In the genomic region with DNA sequence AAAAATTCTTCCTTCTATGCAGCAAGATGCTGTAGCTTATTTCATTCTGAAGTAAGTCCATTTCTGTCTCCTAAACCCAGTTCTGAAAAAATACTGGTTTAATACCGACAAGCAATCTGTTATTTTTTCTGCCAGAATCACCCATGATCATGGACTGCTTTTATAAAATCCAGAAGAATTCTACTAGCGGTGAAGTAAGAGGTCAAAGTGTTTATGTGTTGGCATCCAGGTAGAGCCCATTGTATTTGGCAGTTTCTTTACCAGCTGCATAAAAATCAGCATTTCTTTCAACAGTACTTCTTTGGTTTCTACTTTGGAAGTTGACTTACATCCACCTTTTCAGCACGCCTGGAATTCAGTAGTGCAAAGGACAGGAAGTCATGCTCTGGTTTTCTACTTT, we compare ENCODE assay signal across 23 cellular contexts.
DNase-seq lines count a peak whose midpoint lies in the region; ATAC-seq and TF ChIP-seq lines count a peak whose summit lies in the region.
"Had no signal": no experiment of that assay in that cellular context is flagged by ENCODE, and none has a peak within 500 bp of the region (broad histone marks: within the 10 kb centered on the region; RNA-seq: fewer than 3 reads in every experiment).

No MANE protein-coding gene starts in this region.

- no peak overlapping the region for H3K4ac ChIP-seq in trophoblast cell (ENCODE audit: low read depth, low read length)

- ATAC-seq in GM23338 (no peak), GM18870 (IDR thresholded peaks at IDR 0.05; ENCODE audit: unreplicated experiment) (no peak), GM19324 (IDR thresholded peaks at IDR 0.05; ENCODE audit: low FRiP score, unreplicated experiment) (no peak)
- ATAC-seq: A549 had no signal

- no peaks in the 10 kb centered on the region for H3K27me3 Mint-ChIP-seq in GM23338 (ENCODE audit: insufficient read depth, low read depth, poor library complexity)
- H3K27me3 Mint-ChIP-seq: CD4-positive, alpha-beta T cell; CD8-positive, alpha-beta memory T cell had no signal

- TF ChIP-seq CTCF in GM23338 (conservative IDR thresholded peaks at IDR 0.05; ENCODE audit: low read depth in 2 of 2), result no peak
- TF ChIP-seq CTCF in KMS-11 (conservative IDR thresholded peaks at IDR 0.05; ENCODE audit: low read depth, low read length), result no peak
- TF ChIP-seq CTCF in OCI-LY1 (IDR thresholded peaks at IDR 0.05; ENCODE audit: low read length), result no peak

- H2BK12ac ChIP-seq in trophoblast cell (ENCODE audit: low read length), result no peak overlapping the region

- H2BK120ac ChIP-seq in trophoblast cell (ENCODE audit: insufficient read depth, low read length, poor library complexity), result no peak overlapping the region

- H3K4me2 ChIP-seq in GM23338 (no peak overlapping the region), KMS-11 (peak overlapping the region; percentile 9; the same call in 1 of the 2 replicates), OCI-LY1 (ENCODE audit: low read length) (0 out of 2 replicates have a peak overlapping the region, but pooled peaks have one; percentile 9), trophoblast cell (ENCODE audit: low read length) (no peak overlapping the region)
- H3K4me2 ChIP-seq: A549; BLaER1 treated with 17β-estradiol and CSF1 and Interleukin-3, amounts not matched to agents 10 nM and 100 nM had no signal

- H3K27ac Mint-ChIP-seq in GM23338, result peak overlapping the region; percentile 64; the same call in 1 of the 2 replicates
- H3K27ac Mint-ChIP-seq: CD14-positive monocyte; CD4-positive, alpha-beta T cell; CD8-positive, alpha-beta memory T cell; HFFc6 had no signal

- no peak overlapping the region for H4K8ac ChIP-seq in trophoblast cell (ENCODE audit: low read depth, low read length)

- H3K4me1 ChIP-seq in GM23338 (ENCODE audit: insufficient read depth) (no peaks in the 10 kb centered on the region), KMS-11 (ENCODE audit: low read depth, poor library complexity, severe bottlenecking) (peaks cover 64% of the 10 kb centered on the region), OCI-LY1 (ENCODE audit: insufficient read depth, low read length, severe bottlenecking) (peaks cover 52% of the 10 kb centered on the region), trophoblast cell (ENCODE audit: control insufficient read depth in 1 of 2, insufficient read depth in 2 of 2, low read length in 2 of 2) (no peaks in the 10 kb centered on the region)
- H3K4me1 ChIP-seq: HAP-1 had no signal

- H3K4me3 ChIP-seq in GM23338 (no peak overlapping the region), KMS-11 (IDR thresholded peaks at IDR 0.05; ENCODE audit: insufficient read depth, low read depth, low read length) (no peak overlapping the region), OCI-LY1 (ENCODE audit: low read depth, low read length, poor library complexity, severe bottlenecking) (no peak overlapping the region), trophoblast cell (ENCODE audit: low read depth, low read length) (no peak overlapping the region)
- H3K4me3 ChIP-seq: A549; BLaER1 treated with 17β-estradiol and CSF1 and Interleukin-3, amounts not matched to agents 10 nM and 100 nM; HAP-1 had no signal

- no peak overlapping the region for H4K12ac ChIP-seq in trophoblast cell (ENCODE audit: low read depth, low read length)

- no peaks in the 10 kb centered on the region for H3K79me1 ChIP-seq in trophoblast cell (ENCODE audit: low read length)

- H3K27me3 ChIP-seq in GM23338 (ENCODE audit: insufficient read depth) (no peaks in the 10 kb centered on the region), KMS-11 (ENCODE audit: insufficient read depth, low read depth) (no peaks in the 10 kb centered on the region), OCI-LY1 (ENCODE audit: insufficient read depth, low read length) (no peaks in the 10 kb centered on the region), trophoblast cell (ENCODE audit: insufficient read depth, low read length) (no peaks in the 10 kb centered on the region)
- H3K27me3 ChIP-seq: BE2C; BLaER1 treated with 17β-estradiol and CSF1 and Interleukin-3, amounts not matched to agents 10 nM and 100 nM had no signal

- H4K91ac ChIP-seq in trophoblast cell (ENCODE audit: low read depth, low read length), result no peak overlapping the region

- no peaks in the 10 kb centered on the region for H3K4me1 Mint-ChIP-seq in GM23338
- H3K4me1 Mint-ChIP-seq: CD14-positive monocyte; CD8-positive, alpha-beta memory T cell had no signal

- H3K9me3 Mint-ChIP-seq in GM23338, result no peaks in the 10 kb centered on the region
- H3K9me3 Mint-ChIP-seq: HFFc6 had no signal

- H3K27ac ChIP-seq in GM23338 (ENCODE audit: low read depth) (no peak overlapping the region), KMS-11 (no peak overlapping the region), OCI-LY1 (ENCODE audit: low read depth, low read length, poor library complexity, severe bottlenecking) (peak overlapping the region; percentile 5), trophoblast cell (ENCODE audit: low read depth, low read length) (no peak overlapping the region)
- H3K27ac ChIP-seq: A549; BLaER1 treated with 17β-estradiol and CSF1 and Interleukin-3, amounts not matched to agents 10 nM and 100 nM had no signal

- H4K20me1 ChIP-seq in GM23338 (replicated peaks; ENCODE audit: insufficient read depth) (no peaks in the 10 kb centered on the region), KMS-11 (ENCODE audit: insufficient read depth) (no peaks in the 10 kb centered on the region), OCI-LY1 (ENCODE audit: insufficient read depth, low read length) (no peaks in the 10 kb centered on the region)
- H4K20me1 ChIP-seq: BLaER1 treated with 17β-estradiol and CSF1 and Interleukin-3, amounts not matched to agents 10 nM and 100 nM had no signal

- H3F3A ChIP-seq in GM23338 (replicated peaks; ENCODE audit: low read depth), result no peaks in the 10 kb centered on the region
- no peaks in the 10 kb centered on the region for H3F3A ChIP-seq in OCI-LY1 (ENCODE audit: insufficient read depth, low read length)

- H3K18ac ChIP-seq in trophoblast cell (ENCODE audit: low read length), result no peak overlapping the region

- H3K9me2 ChIP-seq in GM23338 (ENCODE audit: insufficient read depth) (no peaks in the 10 kb centered on the region), OCI-LY1 (ENCODE audit: low read depth, low read length) (no peaks in the 10 kb centered on the region)

- no peak overlapping the region for H2BK5ac ChIP-seq in trophoblast cell (ENCODE audit: low read depth, low read length, poor library complexity)

- no CpG with 5 or more reads among the region's 3 CpGs for WGBS in trophoblast cell (ENCODE audit: extremely low coverage, insufficient coverage, insufficient read length)

- H3K36me3 ChIP-seq in GM23338 (ENCODE audit: insufficient read depth) (no peaks in the 10 kb centered on the region), KMS-11 (ENCODE audit: insufficient read depth) (no peaks in the 10 kb centered on the region), OCI-LY1 (ENCODE audit: insufficient read depth, low read length) (no peaks in the 10 kb centered on the region), trophoblast cell (ENCODE audit: control insufficient read depth in 1 of 2, insufficient read depth in 2 of 2, low read length in 2 of 2) (no peaks in the 10 kb centered on the region)
- H3K36me3 ChIP-seq: BE2C; BLaER1 treated with 17β-estradiol and CSF1 and Interleukin-3, amounts not matched to agents 10 nM and 100 nM; HAP-1 had no signal

- H3K36me3 Mint-ChIP-seq in GM23338 (ENCODE audit: low read depth), result no peaks in the 10 kb centered on the region
- H3K36me3 Mint-ChIP-seq: CD14-positive monocyte; CD8-positive, alpha-beta memory T cell had no signal

- no peak overlapping the region for H3K23ac ChIP-seq in trophoblast cell (ENCODE audit: low read length)

- no peak for DNase-seq in GM23338 (ENCODE audit: low spot score)
- no peak for DNase-seq in trophoblast cell
- DNase-seq in cerebellum (ENCODE audit: low spot score), result no peak
- DNase-seq: 8988T; ACHN; AML-193; BE2C; CD4-positive, alpha-beta T cell; CD8-positive, alpha-beta memory T cell; DMS 273 treated with DMSO at 0.1 percent for 48 hours; DMS79; EL; GDM1; GOT3; HFFc6 had no signal

- H2AFZ ChIP-seq in GM23338 (no peak overlapping the region), KMS-11 (ENCODE audit: low read depth) (no peak overlapping the region), OCI-LY1 (ENCODE audit: low read length) (no peak overlapping the region), trophoblast cell (ENCODE audit: insufficient read depth, low read length, poor library complexity) (no peak overlapping the region)

- H2AK5ac ChIP-seq in trophoblast cell (ENCODE audit: low read length), result no peak overlapping the region

- H3K9ac ChIP-seq in KMS-11 (no peak overlapping the region), OCI-LY1 (ENCODE audit: low read length) (no peak overlapping the region), trophoblast cell (ENCODE audit: low read length) (peak overlapping the region; percentile 25)
- H3K9ac ChIP-seq: BLaER1 treated with 17β-estradiol and CSF1 and Interleukin-3, amounts not matched to agents 10 nM and 100 nM had no signal

- H3K14ac ChIP-seq in trophoblast cell (ENCODE audit: low read length), result no peak overlapping the region

- H3K79me2 ChIP-seq in GM23338 (replicated peaks; ENCODE audit: insufficient read depth) (no peaks in the 10 kb centered on the region), KMS-11 (ENCODE audit: insufficient read depth, low read depth) (no peaks in the 10 kb centered on the region), OCI-LY1 (ENCODE audit: insufficient read depth, low read length) (no peaks in the 10 kb centered on the region), trophoblast cell (ENCODE audit: control insufficient read depth, insufficient read depth, low read length, poor library complexity) (no peaks in the 10 kb centered on the region)

- no peak overlapping the region for H3K4me3 Mint-ChIP-seq in GM23338
- H3K4me3 Mint-ChIP-seq: CD14-positive monocyte; CD4-positive, alpha-beta T cell; CD8-positive, alpha-beta memory T cell; HFFc6 had no signal

- H3K9me3 ChIP-seq in OCI-LY1 (ENCODE audit: low read length) (no peaks in the 10 kb centered on the region), trophoblast cell (ENCODE audit: insufficient read depth, low read depth, low read length) (no peaks in the 10 kb centered on the region)
- H3K9me3 ChIP-seq: A549, BE2C, HAP-1 had no signal

TF ChIP-seq in GM23338, 12 proteins besides CTCF, POLR2A, EP300 and RAD21 (continues in another document):
- no peak for TF ChIP-seq STAT1 (IDR thresholded peaks at IDR 0.05; ENCODE audit: unreplicated experiment)
- TF ChIP-seq NANOG (IDR thresholded peaks at IDR 0.05; ENCODE audit: borderline replicate concordance), result no peak
- TF ChIP-seq ZNF331 (CRISPR knock-in tag; IDR thresholded peaks at IDR 0.05; ENCODE audit: low read depth), result no peak
- TF ChIP-seq ZNF114 (CRISPR knock-in tag; IDR thresholded peaks at IDR 0.05), result no peak
- no peak for TF ChIP-seq EZH2 (IDR thresholded peaks at IDR 0.05; ENCODE audit: low read depth, unreplicated experiment)

Comparison
In these comparisons a context has a peak if more than half of its experiments do, and no peak if none do; other contexts are left out.
1. H3K4me2 ChIP-seq: peak in KMS-11 (single experiment) and OCI-LY1 (single experiment); none in GM23338 (single experiment) and trophoblast cell (single experiment).